In genomic region chr11:18324381-18324780, GRCh38 we compare ENCODE assay signal across 10 cellular contexts. TPM values are rescaled to one million over a fixed set of nuclear protein-coding genes. Genes with fewer than 3 reads are reported as not detected.
A peak's percentile ranks its signal among the peaks of the same experiment; 100 is the strongest.
DNase-seq lines count a peak whose midpoint lies in the region; ATAC-seq and TF ChIP-seq lines count a peak whose summit lies in the region.
"Had no signal": no experiment of that assay in that cellular context is flagged by ENCODE, and none has a peak within 500 bp of the region (broad histone marks: within the 10 kb centered on the region; RNA-seq: fewer than 3 reads in every experiment).

No MANE protein-coding gene starts in this region.

- POLR2A ChIA-PET in activated B cell treated with CpG ODN at 0.5 μM for 24 hours (lab: Charles Lee), result interaction anchor here (0.7 kb wide), 1 partner anchor 71 kb away, joined by 3 read pairs; no protein-coding TSS in a partner anchor

- peaks cover 64% of the 10 kb centered on the region for H3K4me1 Mint-ChIP-seq in activated B cell treated with CpG ODN at 0.5 μM for 24 hours

- peaks cover 55% of the 10 kb centered on the region for H3K36me3 Mint-ChIP-seq in activated B cell treated with CpG ODN at 0.5 μM for 24 hours (ENCODE audit: low read depth)

- no peaks in the 10 kb centered on the region for H3K27me3 ChIP-seq in HAP-1 (ENCODE audit: low read depth)
- H3K27me3 ChIP-seq in hepatocyte, result no peaks in the 10 kb centered on the region

- peak overlapping the region; percentile 100 for H3K27ac Mint-ChIP-seq in activated B cell treated with CpG ODN at 0.5 μM for 24 hours

- 50% methylated on average over 1 of the region's 1 CpG for WGBS in hepatocyte (ENCODE audit: low lambda C conversion rate, missing lambda C conversion rate)

- H3K36me3 ChIP-seq in HAP-1 (replicated peaks) (peaks cover 28% of the 10 kb centered on the region), hepatocyte (replicated peaks; ENCODE audit: insufficient read depth, low read depth) (no peaks in the 10 kb centered on the region)

- peak; percentile 31 to 60 for DNase-seq in AML-193 (lab: John Stamatoyannopoulos, UW)
- no peak for DNase-seq in HAP-1 (ENCODE audit: low spot score in 2 of 2)
- no peak for DNase-seq in activated B cell treated with CpG ODN at 0.5 μM for 24 hours
- no peak for DNase-seq in hepatocyte (ENCODE audit: low spot score)
- no peak for DNase-seq in DMS53 (lab: John Stamatoyannopoulos, UW)
- DNase-seq: NCI-H446 treated with DMSO at 0.1 percent for 48 hours; stimulated activated CD4-positive, alpha-beta T cell treated with anti-CD3 and anti-CD28 coated beads, Interleukin-1b, Interleukin-23, amount 100 ng/mL, for 48 hours had no signal

- H3K79me2 ChIP-seq in hepatocyte, result peaks cover 89% of the 10 kb centered on the region

- TF ChIP-seq CTCF in activated B cell treated with CpG ODN at 0.5 μM for 24 hours (IDR thresholded peaks at IDR 0.05) (no peak), hepatocyte (IDR thresholded peaks at IDR 0.05; ENCODE audit: poor library complexity) (no peak)

- no peak overlapping the region for H2AFZ ChIP-seq in hepatocyte

- H3K9me3 ChIP-seq in HAP-1 (no peaks in the 10 kb centered on the region), hepatocyte (ENCODE audit: low read depth) (no peaks in the 10 kb centered on the region)

- H3K4me3 ChIP-seq in HAP-1 (peak overlapping the region; percentile 95), hepatocyte (no peak overlapping the region)

- in situ Hi-C loops in HAP-1 (cut with MboI; ENCODE audit: low sequenced_read_pairs), result no loop called here

- intact Hi-C loops in activated B cell treated with CpG ODN at 0.5 μM for 24 hours (cut with micrococcal nuclease), result loop anchor here (5.0 to 10.0 kb wide), 4 partner anchors 82 to 972 kb away; partner anchors contain the start of genes IGSF22 and NCR3LG1

- no peaks in the 10 kb centered on the region for H3K27me3 Mint-ChIP-seq in activated B cell treated with CpG ODN at 0.5 μM for 24 hours

- H3K4me1 ChIP-seq in HAP-1 (peaks cover 26% of the 10 kb centered on the region), hepatocyte (ENCODE audit: insufficient read depth) (peaks cover 19% of the 10 kb centered on the region)

- H3K4me3 Mint-ChIP-seq in activated B cell treated with CpG ODN at 0.5 μM for 24 hours, result peak overlapping the region; percentile 99

- no peak overlapping the region for H3K27ac ChIP-seq in hepatocyte

- ATAC-seq in activated B cell treated with CpG ODN at 0.5 μM for 24 hours (ENCODE audit: low read depth) (no peak), HG03521 (IDR thresholded peaks at IDR 0.05; ENCODE audit: unreplicated experiment) (no peak), GM18873 (IDR thresholded peaks at IDR 0.05; ENCODE audit: low FRiP score, unreplicated experiment) (no peak), GM21723 (IDR thresholded peaks at IDR 0.05; ENCODE audit: unreplicated experiment) (no peak)

- no peaks in the 10 kb centered on the region for H4K20me1 ChIP-seq in hepatocyte (ENCODE audit: insufficient read depth, poor library complexity, severe bottlenecking)

- H3K4me2 ChIP-seq in hepatocyte, result peak overlapping the region; percentile 87

- H3K9me2 ChIP-seq in hepatocyte (replicated peaks; ENCODE audit: insufficient read depth), result no peaks in the 10 kb centered on the region

- H3K9me3 Mint-ChIP-seq in activated B cell treated with CpG ODN at 0.5 μM for 24 hours, result no peaks in the 10 kb centered on the region

- CTCF ChIA-PET in activated B cell treated with CpG ODN at 0.5 μM for 24 hours (lab: Charles Lee), result no interaction called here

RNA-seq across cellular contexts. Expression of gene GTF2H1, which starts 2.0 kb away (rescaled TPM):
- 60.3 and 71.5 TPM in 2 replicates for total RNA-seq in activated B cell treated with CpG ODN at 0.5 μM for 24 hours
- total RNA-seq in hepatocyte, result 66.2 and 68.2 TPM in 2 replicates
- polyA plus RNA-seq in hepatocyte, result 25.3 and 33.8 TPM in 2 replicates

RNA-seq across cellular contexts. Expression of gene HPS5, which starts 2.4 kb away (rescaled TPM):
- total RNA-seq in activated B cell treated with CpG ODN at 0.5 μM for 24 hours (42.6 and 51.0 TPM in 2 replicates), hepatocyte (18.0 and 24.7 TPM in 2 replicates)
- 9.3 and 10.3 TPM in 2 replicates for polyA plus RNA-seq in hepatocyte

RNA-seq across cellular contexts. Expression of gene SAA1, which starts 58.3 kb away (rescaled TPM):
- not detected in 2 replicates for total RNA-seq in activated B cell treated with CpG ODN at 0.5 μM for 24 hours
- 153 and 175 TPM in 2 replicates for total RNA-seq in hepatocyte
- 2,093 and 2,553 TPM in 2 replicates for polyA plus RNA-seq in hepatocyte

Comparison
In these comparisons a context has a peak if more than half of its experiments do, and no peak if none do; other contexts are left out.
1. DNase-seq: peak in AML-193 (2 of 2); none in HAP-1 (0 of 2), activated B cell treated with CpG ODN at 0.5 μM for 24 hours (single experiment), hepatocyte (single experiment) and DMS53 (single experiment).
2. RNA of gene SAA1, which starts 58.3 kb away (total RNA-seq): 153 to 175 TPM in hepatocyte; not detected in activated B cell treated with CpG ODN at 0.5 μM for 24 hours; every median in the first group is over 100 times any median in the second.